ENCODE assay signal across 1 cellular context in the genomic region with DNA sequence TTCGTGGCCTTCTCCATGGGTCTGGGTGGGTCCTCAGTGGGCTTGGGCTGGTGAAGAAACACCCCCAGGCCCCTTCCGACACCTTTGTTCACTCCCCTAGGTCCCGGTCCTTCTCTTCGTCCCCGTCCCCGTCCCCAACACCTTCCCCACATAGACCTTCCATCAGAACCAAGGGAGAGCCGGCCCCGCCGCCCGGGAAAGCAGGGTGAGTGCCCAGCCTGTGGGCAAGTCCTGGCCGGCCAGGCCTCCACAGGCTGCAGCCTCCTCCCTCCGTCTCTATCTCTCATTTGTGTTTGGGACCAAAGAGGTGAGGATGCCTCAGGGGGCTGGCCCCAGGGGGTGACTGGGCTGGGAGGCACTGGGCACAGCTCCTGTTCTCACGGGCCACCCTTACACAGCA.
TF ChIP-seq lines count a peak whose summit lies in the region.

No MANE protein-coding gene starts in this region.

TF ChIP-seq in GM12878, 131 proteins besides CTCF, POLR2A, EP300 and RAD21:
- TF ChIP-seq ZNF622 (IDR thresholded peaks at IDR 0.05) (no peak), POLR2AphosphoS2 (IDR thresholded peaks at IDR 0.05; ENCODE audit: low read depth, low read length) (no peak), MLLT1 (IDR thresholded peaks at IDR 0.05) (no peak), GABPA (IDR thresholded peaks at IDR 0.05; ENCODE audit: low read depth) (no peak), HCFC1 (IDR thresholded peaks at IDR 0.05; ENCODE audit: low read length) (no peak), YY1 (IDR thresholded peaks at IDR 0.05; ENCODE audit: low read depth, low read length) (no peak), SKIL (IDR thresholded peaks at IDR 0.05; ENCODE audit: low read depth, poor library complexity, severe bottlenecking) (no peak), BMI1 (IDR thresholded peaks at IDR 0.05; ENCODE audit: borderline replicate concordance) (no peak), IRF3 (IDR thresholded peaks at IDR 0.05) (no peak), IRF5 (IDR thresholded peaks at IDR 0.05; ENCODE audit: borderline replicate concordance) (no peak), CHD1 (IDR thresholded peaks at IDR 0.05; ENCODE audit: low read depth, low read length) (no peak), TARDBP (IDR thresholded peaks at IDR 0.05; ENCODE audit: borderline replicate concordance) (no peak), ATF3 (IDR thresholded peaks at IDR 0.05; ENCODE audit: borderline replicate concordance, extremely low read depth, low read depth, low read length) (no peak), FOXK2 (IDR thresholded peaks at IDR 0.05) (no peak)
- TF ChIP-seq, protein P1, sequence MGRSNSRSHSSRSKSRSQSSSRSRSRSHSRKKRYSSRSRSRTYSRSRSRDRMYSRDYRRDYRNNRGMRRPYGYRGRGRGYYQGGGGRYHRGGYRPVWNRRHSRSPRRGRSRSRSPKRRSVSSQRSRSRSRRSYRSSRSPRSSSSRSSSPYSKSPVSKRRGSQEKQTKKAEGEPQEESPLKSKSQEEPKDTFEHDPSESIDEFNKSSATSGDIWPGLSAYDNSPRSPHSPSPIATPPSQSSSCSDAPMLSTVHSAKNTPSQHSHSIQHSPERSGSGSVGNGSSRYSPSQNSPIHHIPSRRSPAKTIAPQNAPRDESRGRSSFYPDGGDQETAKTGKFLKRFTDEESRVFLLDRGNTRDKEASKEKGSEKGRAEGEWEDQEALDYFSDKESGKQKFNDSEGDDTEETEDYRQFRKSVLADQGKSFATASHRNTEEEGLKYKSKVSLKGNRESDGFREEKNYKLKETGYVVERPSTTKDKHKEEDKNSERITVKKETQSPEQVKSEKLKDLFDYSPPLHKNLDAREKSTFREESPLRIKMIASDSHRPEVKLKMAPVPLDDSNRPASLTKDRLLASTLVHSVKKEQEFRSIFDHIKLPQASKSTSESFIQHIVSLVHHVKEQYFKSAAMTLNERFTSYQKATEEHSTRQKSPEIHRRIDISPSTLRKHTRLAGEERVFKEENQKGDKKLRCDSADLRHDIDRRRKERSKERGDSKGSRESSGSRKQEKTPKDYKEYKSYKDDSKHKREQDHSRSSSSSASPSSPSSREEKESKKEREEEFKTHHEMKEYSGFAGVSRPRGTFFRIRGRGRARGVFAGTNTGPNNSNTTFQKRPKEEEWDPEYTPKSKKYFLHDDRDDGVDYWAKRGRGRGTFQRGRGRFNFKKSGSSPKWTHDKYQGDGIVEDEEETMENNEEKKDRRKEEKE (IDR thresholded peaks at IDR 0.05), result no peak
- TF ChIP-seq, protein P2, sequence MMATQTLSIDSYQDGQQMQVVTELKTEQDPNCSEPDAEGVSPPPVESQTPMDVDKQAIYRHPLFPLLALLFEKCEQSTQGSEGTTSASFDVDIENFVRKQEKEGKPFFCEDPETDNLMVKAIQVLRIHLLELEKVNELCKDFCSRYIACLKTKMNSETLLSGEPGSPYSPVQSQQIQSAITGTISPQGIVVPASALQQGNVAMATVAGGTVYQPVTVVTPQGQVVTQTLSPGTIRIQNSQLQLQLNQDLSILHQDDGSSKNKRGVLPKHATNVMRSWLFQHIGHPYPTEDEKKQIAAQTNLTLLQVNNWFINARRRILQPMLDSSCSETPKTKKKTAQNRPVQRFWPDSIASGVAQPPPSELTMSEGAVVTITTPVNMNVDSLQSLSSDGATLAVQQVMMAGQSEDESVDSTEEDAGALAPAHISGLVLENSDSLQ (IDR thresholded peaks at IDR 0.05), result no peak
- TF ChIP-seq, protein P3, sequence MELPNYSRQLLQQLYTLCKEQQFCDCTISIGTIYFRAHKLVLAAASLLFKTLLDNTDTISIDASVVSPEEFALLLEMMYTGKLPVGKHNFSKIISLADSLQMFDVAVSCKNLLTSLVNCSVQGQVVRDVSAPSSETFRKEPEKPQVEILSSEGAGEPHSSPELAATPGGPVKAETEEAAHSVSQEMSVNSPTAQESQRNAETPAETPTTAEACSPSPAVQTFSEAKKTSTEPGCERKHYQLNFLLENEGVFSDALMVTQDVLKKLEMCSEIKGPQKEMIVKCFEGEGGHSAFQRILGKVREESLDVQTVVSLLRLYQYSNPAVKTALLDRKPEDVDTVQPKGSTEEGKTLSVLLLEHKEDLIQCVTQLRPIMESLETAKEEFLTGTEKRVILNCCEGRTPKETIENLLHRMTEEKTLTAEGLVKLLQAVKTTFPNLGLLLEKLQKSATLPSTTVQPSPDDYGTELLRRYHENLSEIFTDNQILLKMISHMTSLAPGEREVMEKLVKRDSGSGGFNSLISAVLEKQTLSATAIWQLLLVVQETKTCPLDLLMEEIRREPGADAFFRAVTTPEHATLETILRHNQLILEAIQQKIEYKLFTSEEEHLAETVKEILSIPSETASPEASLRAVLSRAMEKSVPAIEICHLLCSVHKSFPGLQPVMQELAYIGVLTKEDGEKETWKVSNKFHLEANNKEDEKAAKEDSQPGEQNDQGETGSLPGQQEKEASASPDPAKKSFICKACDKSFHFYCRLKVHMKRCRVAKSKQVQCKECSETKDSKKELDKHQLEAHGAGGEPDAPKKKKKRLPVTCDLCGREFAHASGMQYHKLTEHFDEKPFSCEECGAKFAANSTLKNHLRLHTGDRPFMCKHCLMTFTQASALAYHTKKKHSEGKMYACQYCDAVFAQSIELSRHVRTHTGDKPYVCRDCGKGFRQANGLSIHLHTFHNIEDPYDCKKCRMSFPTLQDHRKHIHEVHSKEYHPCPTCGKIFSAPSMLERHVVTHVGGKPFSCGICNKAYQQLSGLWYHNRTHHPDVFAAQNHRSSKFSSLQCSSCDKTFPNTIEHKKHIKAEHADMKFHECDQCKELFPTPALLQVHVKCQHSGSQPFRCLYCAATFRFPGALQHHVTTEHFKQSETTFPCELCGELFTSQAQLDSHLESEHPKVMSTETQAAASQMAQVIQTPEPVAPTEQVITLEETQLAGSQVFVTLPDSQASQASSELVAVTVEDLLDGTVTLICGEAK (IDR thresholded peaks at IDR 0.05; ENCODE audit: borderline replicate concordance), result no peak
- TF ChIP-seq, protein P4, sequence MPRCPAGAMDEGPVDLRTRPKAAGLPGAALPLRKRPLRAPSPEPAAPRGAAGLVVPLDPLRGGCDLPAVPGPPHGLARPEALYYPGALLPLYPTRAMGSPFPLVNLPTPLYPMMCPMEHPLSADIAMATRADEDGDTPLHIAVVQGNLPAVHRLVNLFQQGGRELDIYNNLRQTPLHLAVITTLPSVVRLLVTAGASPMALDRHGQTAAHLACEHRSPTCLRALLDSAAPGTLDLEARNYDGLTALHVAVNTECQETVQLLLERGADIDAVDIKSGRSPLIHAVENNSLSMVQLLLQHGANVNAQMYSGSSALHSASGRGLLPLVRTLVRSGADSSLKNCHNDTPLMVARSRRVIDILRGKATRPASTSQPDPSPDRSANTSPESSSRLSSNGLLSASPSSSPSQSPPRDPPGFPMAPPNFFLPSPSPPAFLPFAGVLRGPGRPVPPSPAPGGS (IDR thresholded peaks at IDR 0.05; ENCODE audit: borderline replicate concordance, insufficient read depth, low read depth, low read length, poor library complexity, severe bottlenecking), result no peak
